In genomic region chr21:29017639-29018237, GRCh38 we compare ENCODE assay signal across 8 cellular contexts. TPM values are rescaled to one million over a fixed set of nuclear protein-coding genes. Genes with fewer than 3 reads are reported as not detected.
DNase-seq lines count a peak whose midpoint lies in the region; ATAC-seq and TF ChIP-seq lines count a peak whose summit lies in the region.

No MANE protein-coding gene starts in this region.

- no peaks in the 10 kb centered on the region for H3K9me3 Mint-ChIP-seq in dendritic cell treated with granulocyte-macrophage colony-stimulating factor and Interleukin-4, amounts not matched to agents 40 ng/mL and 50 ng/mL, for 4 days

- no peaks in the 10 kb centered on the region for H3K27me3 Mint-ChIP-seq in dendritic cell treated with granulocyte-macrophage colony-stimulating factor and Interleukin-4, amounts not matched to agents 40 ng/mL and 50 ng/mL, for 4 days

- no peaks in the 10 kb centered on the region for H3K36me3 ChIP-seq in parathyroid adenoma (ENCODE audit: control insufficient read depth, insufficient read depth, low read length)

- H3K4me3 Mint-ChIP-seq in dendritic cell treated with granulocyte-macrophage colony-stimulating factor and Interleukin-4, amounts not matched to agents 40 ng/mL and 50 ng/mL, for 4 days: peak overlapping the region; percentile 77

- no peaks in the 10 kb centered on the region for H3K9me3 ChIP-seq in parathyroid adenoma (ENCODE audit: control insufficient read depth, low read length)

- no peak overlapping the region for H2AFZ ChIP-seq in parathyroid adenoma

- H3K9ac ChIP-seq in parathyroid adenoma: no peak overlapping the region

- peak overlapping the region; percentile 96 for H3K4me2 ChIP-seq in parathyroid adenoma (ENCODE audit: low read length)

- no peak for TF ChIP-seq CTCF in GM10266 (IDR thresholded peaks at IDR 0.05; ENCODE audit: control insufficient read depth, insufficient read depth, low read depth, missing control alignments)
- no peak for TF ChIP-seq CTCF in NB4 (IDR thresholded peaks at IDR 0.05; ENCODE audit: low read depth, low read length)
- no peak for TF ChIP-seq CTCF in parathyroid adenoma (IDR thresholded peaks at IDR 0.05)

- DNase-seq in GM10266 (ENCODE audit: extremely low spot score): peak; percentile 38
- peak; percentile 42 for DNase-seq in NB4 (ENCODE audit: low read depth)
- DNase-seq in SHP77 treated with DMSO at 0.1 percent for 48 hours (lab: John Stamatoyannopoulos, UW): no peak
- no peak for DNase-seq in stimulated activated CD4-positive, alpha-beta T cell treated with anti-CD3 and anti-CD28 coated beads, Interleukin-2, amount 100 ng/mL, for 24 hours
- no peak for DNase-seq in H4 (ENCODE audit: low spot score)

- H3K27me3 ChIP-seq in parathyroid adenoma (ENCODE audit: control insufficient read depth, insufficient read depth, low read length): no peaks in the 10 kb centered on the region

- H3K36me3 Mint-ChIP-seq in dendritic cell treated with granulocyte-macrophage colony-stimulating factor and Interleukin-4, amounts not matched to agents 40 ng/mL and 50 ng/mL, for 4 days (ENCODE audit: low read depth): peaks cover 25% of the 10 kb centered on the region

- H3K79me2 ChIP-seq in parathyroid adenoma: no peaks in the 10 kb centered on the region

- H3K4me3 ChIP-seq in NB4 (ENCODE audit: low read depth, low read length) (peak overlapping the region; percentile 79), parathyroid adenoma (ENCODE audit: low read depth, low read length) (no peak overlapping the region)

- H3K27ac ChIP-seq in parathyroid adenoma: no peak overlapping the region

- peak overlapping the region; percentile 89 for H3K27ac Mint-ChIP-seq in dendritic cell treated with granulocyte-macrophage colony-stimulating factor and Interleukin-4, amounts not matched to agents 40 ng/mL and 50 ng/mL, for 4 days

- no peaks in the 10 kb centered on the region for H3K4me1 ChIP-seq in parathyroid adenoma

- no peak for TF ChIP-seq POLR2A in NB4 (IDR thresholded peaks at IDR 0.05; ENCODE audit: extremely low read depth, insufficient read length)

- peaks cover 15% of the 10 kb centered on the region for H3K4me1 Mint-ChIP-seq in dendritic cell treated with granulocyte-macrophage colony-stimulating factor and Interleukin-4, amounts not matched to agents 40 ng/mL and 50 ng/mL, for 4 days (ENCODE audit: low read depth)

- intact Hi-C loops in dendritic cell treated with granulocyte-macrophage colony-stimulating factor and Interleukin-4, amounts not matched to agents 40 ng/mL and 50 ng/mL, for 4 days (cut with micrococcal nuclease): no loop called here

- no peak for ATAC-seq in GM21825 (IDR thresholded peaks at IDR 0.05; ENCODE audit: unreplicated experiment)

RNA-seq across cellular contexts. Expression of gene RWDD2B, which starts 1.4 kb away (rescaled TPM):
- total RNA-seq in H4 (2014; rRNA removed; shearing (Covaris generic)): 8.8 and 8.9 TPM in 2 replicates

RNA-seq across cellular contexts. Expression of gene USP16, which starts 6.7 kb away (rescaled TPM):
- total RNA-seq in H4 (2014; rRNA removed; shearing (Covaris generic)): 43.6 and 45.7 TPM in 2 replicates

RNA-seq across cellular contexts. Expression of gene LTN1, which starts 25.1 kb away (rescaled TPM):
- 15.5 and 20.1 TPM in 2 replicates for total RNA-seq in H4 (2014; rRNA removed; shearing (Covaris generic))

RNA-seq across cellular contexts. Expression of gene CCT8, which starts 55.7 kb away (rescaled TPM):
- 334 and 412 TPM in 2 replicates for total RNA-seq in H4 (2014; rRNA removed; shearing (Covaris generic))

Comparison
In these comparisons a context has a peak if more than half of its experiments do, and no peak if none do; other contexts are left out.
1. DNase-seq: peak in GM10266 (single experiment) and NB4 (single experiment); none in SHP77 treated with DMSO at 0.1 percent for 48 hours (single experiment), stimulated activated CD4-positive, alpha-beta T cell treated with anti-CD3 and anti-CD28 coated beads, Interleukin-2, amount 100 ng/mL, for 24 hours (0 of 2) and H4 (single experiment).